ENCODE assay signal across 8 cellular contexts in genomic region chr1:23177438-23178380, GRCh38. TPM values are rescaled to one million over a fixed set of nuclear protein-coding genes. Genes with fewer than 3 reads are reported as not detected.
DNase-seq lines count a peak whose midpoint lies in the region; ATAC-seq, FAIRE-seq and TF ChIP-seq lines count a peak whose summit lies in the region.

No MANE protein-coding gene starts in this region.

- BruUV-seq in Panc1 (replicated peaks; lab: Mats Ljungman, UMichigan), result no TSS peak

- H3K4me1 ChIP-seq in Panc1 (ENCODE audit: control insufficient read depth, insufficient read depth, low read length), result peaks cover 6% of the 10 kb centered on the region
- peaks cover 2 to 32% of the 10 kb centered on the region in 2 donors for H3K4me1 ChIP-seq in thoracic aorta (ENCODE audit: control insufficient read depth in 1 of 2, low read depth in 2 of 2)

- H3K36me3 ChIP-seq in Panc1 (ENCODE audit: control insufficient read depth, insufficient read depth, low read length) (no peaks in the 10 kb centered on the region), thoracic aorta (no peaks in the 10 kb centered on the region)

- no peak for TF ChIP-seq CTCF in Panc1 (IDR thresholded peaks at IDR 0.05)
- no peak for TF ChIP-seq CTCF in fibroblast of pulmonary artery (IDR thresholded peaks at IDR 0.05; ENCODE audit: low read length, missing control alignments)
- TF ChIP-seq CTCF in natural killer cell (IDR thresholded peaks at IDR 0.05), result no peak
- peak; percentile 35 for TF ChIP-seq CTCF in thoracic aorta (IDR thresholded peaks at IDR 0.05)

- ATAC-seq in HG03280 (IDR thresholded peaks at IDR 0.05; ENCODE audit: unreplicated experiment) (peak; percentile 45), Panc1 (peak; percentile 86), natural killer cell (peak; percentile 65 to 93 (median 82)), thoracic aorta (ENCODE audit: insufficient number of reproducible peaks, low FRiP score, low read depth) (peak; percentile 63)

- TF ChIP-seq POLR2A in GM12892 (IDR thresholded peaks at IDR 0.05; ENCODE audit: low read depth, low read length), result peak; percentile 60; the same call in 1 of the 2 replicates

- H3K27me3 Mint-ChIP-seq in natural killer cell (ENCODE audit: low read depth in 2 of 2), result no peaks in the 10 kb centered on the region

- in situ Hi-C loops in Panc1 (cut with HindIII; ENCODE audit: low pct_unique_long_range_greater_than_20kb, low sequenced_read_pairs), result loop anchor here (25.0 kb wide), 1 partner anchor 90 kb away; no protein-coding TSS in a partner anchor

- peaks cover 9 to 23% of the 10 kb centered on the region in 2 donors for H3K4me1 Mint-ChIP-seq in natural killer cell

- DNase-seq in 8988T (peak; percentile 66), GM12892 (ENCODE audit: insufficient read length) (peak; percentile 82), Panc1 (ENCODE audit: low read depth, low spot score) (no peak), fibroblast of pulmonary artery (ENCODE audit: low read depth) (peak; percentile 92), natural killer cell (peak; percentile 62), thoracic aorta (ENCODE audit: low spot score) (peak; percentile 21)
- DNase-seq in activated effector memory CD4-positive, alpha-beta T cell treated with anti-CD3 and anti-CD28 coated beads, Interleukin-2, amount 50 U/mL, for 16 hours, result peak; percentile 78

- H3K9me3 Mint-ChIP-seq in natural killer cell, result peaks cover 0 to 2% of the 10 kb centered on the region in 2 donors

- H3K27me3 ChIP-seq in Panc1 (ENCODE audit: control insufficient read depth, insufficient read depth, low read length), result no peaks in the 10 kb centered on the region
- no peaks in the 10 kb centered on the region for H3K27me3 ChIP-seq in thoracic aorta (replicated peaks; ENCODE audit: insufficient read depth)

- no peaks in the 10 kb centered on the region for H3K36me3 Mint-ChIP-seq in natural killer cell

- H3K27ac ChIP-seq in Panc1 (ENCODE audit: low read length) (peak overlapping the region; percentile 67), thoracic aorta (peak overlapping the region; percentile 81 to 90)

- peak overlapping the region in 1 of 2 donors; percentile 70 for H3K27ac Mint-ChIP-seq in natural killer cell

- peak; percentile 94 for FAIRE-seq in GM12892 (lab: Jason Lieb, UNC)

- CTCF ChIA-PET in Panc1 (lab: Charles Lee), result interaction anchor here (0.6 to 2.0 kb wide), 2 partner anchors 74 to 79 kb away, joined by 8 to 12 read pairs; no protein-coding TSS in a partner anchor

- H3K9me3 ChIP-seq in Panc1 (ENCODE audit: control insufficient read depth, insufficient read depth, low read depth, low read length) (no peaks in the 10 kb centered on the region), thoracic aorta (no peaks in the 10 kb centered on the region)

- intact Hi-C loops in Panc1 (cut with micrococcal nuclease; ENCODE audit: unreplicated experiment), result no loop called here
- intact Hi-C loops in natural killer cell (cut with micrococcal nuclease), result no loop called here

- POLR2A ChIA-PET in Panc1 (lab: Charles Lee), result interaction anchor here (0.8 kb wide), 1 partner anchor 44 kb away, joined by 4 read pairs; no protein-coding TSS in a partner anchor

- H3K4me3 Mint-ChIP-seq in natural killer cell, result peak overlapping the region; percentile 84

- H3K4me3 ChIP-seq in Panc1 (ENCODE audit: low read depth in 2 of 2, low read length in 2 of 2), result peak overlapping the region; percentile 46 to 73
- H3K4me3 ChIP-seq in fibroblast of pulmonary artery (replicated peaks; ENCODE audit: low read depth, low read length), result peak overlapping the region; percentile 55
- H3K4me3 ChIP-seq in thoracic aorta, result peak overlapping the region; percentile 72

RNA-seq across cellular contexts. Expression of gene LUZP1, which starts 9.1 kb away (rescaled TPM):
- polyA plus RNA-seq in GM12892 (2012; ENCODE audit: missing spikeins), result 7.2 TPM
- total RNA-seq in Panc1 (2021; ENCODE audit: unreplicated experiment) (40.2 TPM), natural killer cell (10 to 100 TPM; 37.0 to 49.4 (median 39.6) TPM), thoracic aorta (10 to 100 TPM; 17.9 to 38.4 TPM)
- polyA plus RNA-seq in Panc1 (2012; ENCODE audit: insufficient read length), result 14.4 TPM

RNA-seq across cellular contexts. Expression of gene HTR1D, which starts 39.6 kb away (rescaled TPM):
- not detected for polyA plus RNA-seq in GM12892 (2012; ENCODE audit: missing spikeins)
- total RNA-seq in Panc1 (2021; ENCODE audit: unreplicated experiment) (3.5 TPM), natural killer cell (not detected), thoracic aorta (not detected)
- 1.2 TPM for polyA plus RNA-seq in Panc1 (2012; ENCODE audit: insufficient read length)
